In the genomic region with DNA sequence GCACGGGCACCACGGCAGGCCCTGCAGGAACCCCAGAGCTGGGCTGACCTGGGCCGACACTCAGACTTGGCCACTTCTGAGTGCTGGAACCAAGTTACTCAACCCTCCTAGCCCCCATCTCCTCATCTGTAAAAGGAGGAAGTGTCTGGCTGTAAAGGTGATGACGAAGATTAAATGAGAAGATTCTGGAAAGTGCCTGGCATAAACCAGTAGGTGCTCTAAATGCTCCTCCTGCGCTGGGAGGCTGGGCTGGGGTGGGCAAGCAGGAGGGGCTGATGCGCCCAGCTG, we compare ENCODE assay signal across 17 cellular contexts.
A peak's percentile ranks its signal among the peaks of the same experiment; 100 is the strongest.
DNase-seq lines count a peak whose midpoint lies in the region; TF ChIP-seq lines count a peak whose summit lies in the region.
"Had no signal": no experiment of that assay in that cellular context is flagged by ENCODE, and none has a peak within 500 bp of the region (broad histone marks: within the 10 kb centered on the region; RNA-seq: fewer than 3 reads in every experiment).

No MANE protein-coding gene starts in this region.

- no peak for TF ChIP-seq CTCF in NB4 (IDR thresholded peaks at IDR 0.05; ENCODE audit: low read depth, low read length)

- no peak overlapping the region for H3K4me3 ChIP-seq in NB4 (ENCODE audit: low read depth, low read length)
- H3K4me3 ChIP-seq: SJCRH30 had no signal

- DNase-seq in NOMO-1 treated with DMSO at 0.1 percent for 48 hours (lab: John Stamatoyannopoulos, UW; ENCODE audit: unreplicated experiment) (peak; percentile 30), NOMO-1 treated with dmso at 0.1 percent for 144 hours (lab: John Stamatoyannopoulos, UW; ENCODE audit: unreplicated experiment) (no peak), NB4 (ENCODE audit: low read depth) (peak; percentile 44), substantia nigra (lab: John Stamatoyannopoulos, UW) (no peak), islet precursor cell (no peak)
- no peak for DNase-seq in stimulated activated CD4-positive, alpha-beta T cell treated with anti-CD3 and anti-CD28 coated beads, Interleukin-2, amount 100 ng/mL, for 24 hours
- no peak for DNase-seq in stimulated activated naive CD4-positive, alpha-beta T cell treated with Interleukin-2 at 50 U/mL for 16 hours (lab: John Stamatoyannopoulos, UW)
- DNase-seq: GF-D8; HFFc6; NCI-H1092 treated with DMSO at 0.1 percent for 48 hours; NCI-H748 treated with DMSO at 0.1 percent for 48 hours; NK-92 treated with Interleukin-12 subunit alpha and Interleukin-12 subunit beta, amount 100 ng/mL, for 24 hours; OCI-M1; RPMI8226; SJCRH30 had no signal

- no peak for TF ChIP-seq POLR2A in NB4 (IDR thresholded peaks at IDR 0.05; ENCODE audit: extremely low read depth, insufficient read length)

- peak overlapping the region; percentile 87 for H3K27ac ChIP-seq in cingulate gyrus (ENCODE audit: low read depth, low read length)
- H3K27ac ChIP-seq in substantia nigra (ENCODE audit: low read depth, low read length, poor library complexity, severe bottlenecking): peak overlapping the region; percentile 93
- H3K27ac ChIP-seq: KMS-11, SJCRH30 had no signal

Comparison
In these comparisons a context has a peak if more than half of its experiments do, and no peak if none do; other contexts are left out.
1. DNase-seq: peak in NOMO-1 treated with DMSO at 0.1 percent for 48 hours (single experiment) and NB4 (single experiment); none in NOMO-1 treated with dmso at 0.1 percent for 144 hours (single experiment), substantia nigra (0 of 49), stimulated activated CD4-positive, alpha-beta T cell treated with anti-CD3 and anti-CD28 coated beads, Interleukin-2, amount 100 ng/mL, for 24 hours (0 of 2), stimulated activated naive CD4-positive, alpha-beta T cell treated with Interleukin-2 at 50 U/mL for 16 hours (single experiment) and islet precursor cell (single experiment).